ENCODE assay signal across 8 cellular contexts in genomic region chr18:62450546-62451395, GRCh38.
DNase-seq lines count a peak whose midpoint lies in the region; ATAC-seq and TF ChIP-seq lines count a peak whose summit lies in the region.

No MANE protein-coding gene starts in this region.

- in situ Hi-C loops in GM13977 (cut with MboI; ENCODE audit: low pct_unique_long_range_greater_than_20kb, low sequenced_read_pairs, unreplicated experiment) = no loop called here

- no peak for TF ChIP-seq CTCF in gastroesophageal sphincter (IDR thresholded peaks at IDR 0.05)
- TF ChIP-seq CTCF in GM13977 (IDR thresholded peaks at IDR 0.05; ENCODE audit: extremely low read depth, insufficient read depth, missing control alignments) = no peak

- no peak for TF ChIP-seq EP300 in gastroesophageal sphincter (IDR thresholded peaks at IDR 0.05)

- DNase-seq in COLO668 (lab: John Stamatoyannopoulos, UW; ENCODE audit: unreplicated experiment) (peak; percentile 71), MV-4-11 (lab: John Stamatoyannopoulos, UW) (peak; percentile 91), SW480 (ENCODE audit: low spot score) (peak; percentile 80), renal cortical epithelial cell (ENCODE audit: low read depth) (peak; percentile 95), GDM1 (lab: John Stamatoyannopoulos, UW) (no peak), GM13977 (ENCODE audit: low spot score) (no peak)

- no peaks in the 10 kb centered on the region for H3K4me1 ChIP-seq in gastroesophageal sphincter

- no peaks in the 10 kb centered on the region for H3K36me3 ChIP-seq in gastroesophageal sphincter

- H3K27ac ChIP-seq in gastroesophageal sphincter = peak overlapping the region in 2 of 4 donors; percentile 10 to 35

- ATAC-seq in gastroesophageal sphincter (peak; percentile 75), HG03439 (IDR thresholded peaks at IDR 0.05; ENCODE audit: unreplicated experiment) (no peak)

- H3K4me3 ChIP-seq in gastroesophageal sphincter = no peak overlapping the region

- no peaks in the 10 kb centered on the region for H3K27me3 ChIP-seq in gastroesophageal sphincter

- 35 to 44% methylated on average over 6 to 8 of the region's 15 CpGs for WGBS in gastroesophageal sphincter (ENCODE audit: low coverage in 1 of 2), 2 donors

- TF ChIP-seq POLR2A in gastroesophageal sphincter (IDR thresholded peaks at IDR 0.05) = no peak

- no peaks in the 10 kb centered on the region for H3K9me3 ChIP-seq in gastroesophageal sphincter

Comparison
In these comparisons a context has a peak if more than half of its experiments do, and no peak if none do; other contexts are left out.
1. DNase-seq: peak in COLO668 (single experiment), MV-4-11 (single experiment), SW480 (single experiment) and renal cortical epithelial cell (single experiment); none in GDM1 (single experiment) and GM13977 (single experiment).